21 cellular contexts compared by ENCODE assay signal in the genomic region with DNA sequence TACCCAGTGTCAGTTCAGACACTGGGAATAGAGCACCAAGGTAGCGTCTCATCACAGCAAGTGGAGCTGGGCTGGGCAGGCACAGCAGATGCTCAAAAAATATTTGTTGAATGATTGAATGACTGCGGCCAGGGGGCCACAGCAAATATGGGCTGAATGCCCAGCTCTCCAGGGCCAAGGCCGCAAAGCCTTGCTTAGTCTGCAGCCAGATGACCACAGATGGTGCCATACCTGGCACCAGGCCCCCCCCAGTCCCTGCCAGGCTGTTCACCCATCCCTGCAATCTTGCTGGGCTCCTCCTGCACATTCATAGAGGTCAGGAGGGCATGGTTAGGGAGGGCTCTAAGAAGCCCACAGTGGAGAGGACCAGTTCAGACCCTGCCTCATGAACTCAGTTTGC.
"Had no signal": no experiment of that assay in that cellular context is flagged by ENCODE, and none has a peak within 500 bp of the region (broad histone marks: within the 10 kb centered on the region; RNA-seq: fewer than 3 reads in every experiment).

No MANE protein-coding gene starts in this region.

- ATAC-seq: mucosa of descending colon; naive thymus-derived CD4-positive, alpha-beta T cell; T-cell had no signal

- H3K4me1 ChIP-seq: left lung, neural progenitor cell, sigmoid colon, tibial nerve, uterus had no signal

- DNase-seq: activated B cell treated with CpG ODN at 0.5 μM for 24 hours; activated CD4-positive, alpha-beta memory T cell treated with anti-CD3 and anti-CD28 coated beads for 36 hours; activated CD4-positive, alpha-beta T cell treated with anti-CD3 and anti-CD28 coated beads for 4 hours; activated gamma-delta T cell treated with Interleukin-2 at 50 U/mL for 16 hours; activated T-cell treated with anti-CD3 and anti-CD28 coated beads for 4 hours; amniotic stem cell; endodermal cell; foreskin fibroblast; glutamatergic neuron; left lung; naive thymus-derived CD4-positive, alpha-beta T cell; ovary; sigmoid colon; stimulated activated CD8-positive, alpha-beta memory T cell treated with anti-CD3 and anti-CD28 coated beads, Interleukin-4, amount 100 ng/mL, for 48 hours; T-cell; T-helper 9 cell; uterus had no signal

- H3K36me3 ChIP-seq: neural progenitor cell, ovary, uterus had no signal

- H3K4me2 ChIP-seq: neural progenitor cell had no signal

- H3K27ac ChIP-seq: epithelial cell of prostate, left lung, neural progenitor cell, ovary, sigmoid colon, tibial nerve, uterus had no signal

- H3K4me3 ChIP-seq: left lung, mucosa of descending colon, neural progenitor cell, ovary, sigmoid colon, tibial nerve, uterus had no signal

- H2AFZ ChIP-seq: neural progenitor cell had no signal

- H3K27me3 ChIP-seq: left lung, neural progenitor cell, ovary, sigmoid colon, tibial nerve, uterus had no signal

- H3K9ac ChIP-seq: neural progenitor cell had no signal

- H3K9me3 ChIP-seq: left lung, mucosa of descending colon, ovary, sigmoid colon, tibial nerve, uterus had no signal
